In genomic region chr12:78490841-78491240, GRCh38 we compare ENCODE assay signal across 23 cellular contexts.
"Had no signal": no experiment of that assay in that cellular context is flagged by ENCODE, and none has a peak within 500 bp of the region (broad histone marks: within the 10 kb centered on the region; RNA-seq: fewer than 3 reads in every experiment).

No MANE protein-coding gene starts in this region.

- H3K27ac Mint-ChIP-seq: activated B cell treated with CpG ODN at 0.5 μM for 24 hours; activated CD4-positive, alpha-beta memory T cell treated with anti-CD3 and anti-CD28 coated beads, Interleukin-2, amount 10 ng/mL, durations not matched to agents 7 days and 5 days; activated CD8-positive, alpha-beta memory T cell treated with anti-CD3 and anti-CD28 coated beads, Interleukin-2, amount 10 ng/mL, durations not matched to agents 7 days and 5 days; activated naive CD8-positive, alpha-beta T cell treated with anti-CD3 and anti-CD28 coated beads for 36 hours; activated T-helper 17 cell treated with anti-CD3 and anti-CD28 coated beads, Interleukin-2, amount 50 U/mL, for 72 hours; natural killer cell treated with Interleukin-12 subunit alpha and Interleukin-12 subunit beta and Interleukin-15 and Interleukin-18, amount 100 ng/mL, for 72 hours; stimulated activated naive B cell treated with anti-CD40 and anti-IgM and Interleukin-4, amounts not matched to agents 10 μg/mL and 1 μg/mL and 100 μg/mL, for 72 hours; T-cell had no signal

- H3K27me3 Mint-ChIP-seq: activated B cell treated with CpG ODN at 0.5 μM for 24 hours; activated CD4-positive, alpha-beta memory T cell treated with anti-CD3 and anti-CD28 coated beads, Interleukin-2, amount 10 ng/mL, durations not matched to agents 7 days and 5 days; activated CD8-positive, alpha-beta memory T cell treated with anti-CD3 and anti-CD28 coated beads, Interleukin-2, amount 10 ng/mL, durations not matched to agents 7 days and 5 days; activated naive CD8-positive, alpha-beta T cell treated with anti-CD3 and anti-CD28 coated beads for 36 hours; activated T-helper 17 cell treated with anti-CD3 and anti-CD28 coated beads, Interleukin-2, amount 50 U/mL, for 72 hours; central memory CD8-positive, alpha-beta T cell; natural killer cell treated with Interleukin-12 subunit alpha and Interleukin-12 subunit beta and Interleukin-15 and Interleukin-18, amount 100 ng/mL, for 72 hours; stimulated activated naive B cell treated with anti-CD40 and anti-IgM and Interleukin-4, amounts not matched to agents 10 μg/mL and 1 μg/mL and 100 μg/mL, for 72 hours; T-cell had no signal

- H3K9me3 ChIP-seq: lower lobe of right lung, sigmoid colon, spleen, thoracic aorta, upper lobe of right lung had no signal

- H3K4me1 ChIP-seq: esophagus muscularis mucosa, lower lobe of right lung, spleen had no signal

- H3K27ac ChIP-seq: esophagus muscularis mucosa, lower lobe of right lung, sigmoid colon, spleen, thoracic aorta, upper lobe of right lung had no signal

- H3K4me3 Mint-ChIP-seq: activated B cell treated with CpG ODN at 0.5 μM for 24 hours; activated CD4-positive, alpha-beta memory T cell treated with anti-CD3 and anti-CD28 coated beads, Interleukin-2, amount 10 ng/mL, durations not matched to agents 7 days and 5 days; activated CD8-positive, alpha-beta memory T cell treated with anti-CD3 and anti-CD28 coated beads, Interleukin-2, amount 10 ng/mL, durations not matched to agents 7 days and 5 days; activated naive CD8-positive, alpha-beta T cell treated with anti-CD3 and anti-CD28 coated beads for 36 hours; activated T-helper 17 cell treated with anti-CD3 and anti-CD28 coated beads, Interleukin-2, amount 50 U/mL, for 72 hours; central memory CD8-positive, alpha-beta T cell; natural killer cell treated with Interleukin-12 subunit alpha and Interleukin-12 subunit beta and Interleukin-15 and Interleukin-18, amount 100 ng/mL, for 72 hours; stimulated activated naive B cell treated with anti-CD40 and anti-IgM and Interleukin-4, amounts not matched to agents 10 μg/mL and 1 μg/mL and 100 μg/mL, for 72 hours; T-cell had no signal

- H3K4me1 Mint-ChIP-seq: activated B cell treated with CpG ODN at 0.5 μM for 24 hours; activated CD4-positive, alpha-beta memory T cell treated with anti-CD3 and anti-CD28 coated beads, Interleukin-2, amount 10 ng/mL, durations not matched to agents 7 days and 5 days; activated CD8-positive, alpha-beta memory T cell treated with anti-CD3 and anti-CD28 coated beads, Interleukin-2, amount 10 ng/mL, durations not matched to agents 7 days and 5 days; activated naive CD8-positive, alpha-beta T cell treated with anti-CD3 and anti-CD28 coated beads for 36 hours; activated T-helper 17 cell treated with anti-CD3 and anti-CD28 coated beads, Interleukin-2, amount 50 U/mL, for 72 hours; central memory CD8-positive, alpha-beta T cell; stimulated activated naive B cell treated with anti-CD40 and anti-IgM and Interleukin-4, amounts not matched to agents 10 μg/mL and 1 μg/mL and 100 μg/mL, for 72 hours; T-cell had no signal

- H3K27me3 ChIP-seq: esophagus muscularis mucosa, sigmoid colon, spleen, upper lobe of right lung had no signal

- ATAC-seq: activated CD8-positive, alpha-beta memory T cell treated with anti-CD3 and anti-CD28 coated beads, Interleukin-2, amount 10 ng/mL, durations not matched to agents 7 days and 5 days; activated T-helper 17 cell treated with anti-CD3 and anti-CD28 coated beads, Interleukin-2, amount 50 U/mL, for 72 hours; lower lobe of right lung; natural killer cell treated with Interleukin-12 subunit alpha and Interleukin-12 subunit beta and Interleukin-15 and Interleukin-18, amount 100 ng/mL, for 72 hours; stimulated activated naive B cell treated with anti-CD40 and anti-IgM and Interleukin-4, amounts not matched to agents 10 μg/mL and 1 μg/mL and 100 μg/mL, for 72 hours; T-cell; upper lobe of right lung had no signal

- H3K4me3 ChIP-seq: esophagus muscularis mucosa, lower lobe of right lung, sigmoid colon, spleen, thoracic aorta, upper lobe of right lung had no signal

- H3K36me3 ChIP-seq: esophagus muscularis mucosa, lower lobe of right lung, sigmoid colon, spleen, thoracic aorta, upper lobe of right lung had no signal

- H3K36me3 Mint-ChIP-seq: activated CD8-positive, alpha-beta memory T cell treated with anti-CD3 and anti-CD28 coated beads, Interleukin-2, amount 10 ng/mL, durations not matched to agents 7 days and 5 days; activated naive CD8-positive, alpha-beta T cell treated with anti-CD3 and anti-CD28 coated beads for 36 hours; natural killer cell treated with Interleukin-12 subunit alpha and Interleukin-12 subunit beta and Interleukin-15 and Interleukin-18, amount 100 ng/mL, for 72 hours; stimulated activated naive B cell treated with anti-CD40 and anti-IgM and Interleukin-4, amounts not matched to agents 10 μg/mL and 1 μg/mL and 100 μg/mL, for 72 hours; T-cell had no signal

- DNase-seq: activated B cell treated with CpG ODN at 0.5 μM for 24 hours; activated CD4-positive, alpha-beta memory T cell treated with anti-CD3 and anti-CD28 coated beads, Interleukin-2, amount 10 ng/mL, durations not matched to agents 7 days and 5 days; activated CD4-positive, alpha-beta T cell treated with anti-CD3 and anti-CD28 coated beads for 48 hours; activated CD8-positive, alpha-beta memory T cell treated with anti-CD3 and anti-CD28 coated beads, Interleukin-2, amount 10 ng/mL, durations not matched to agents 7 days and 5 days; activated naive CD4-positive, alpha-beta T cell; activated naive CD8-positive, alpha-beta T cell treated with anti-CD3 and anti-CD28 coated beads for 36 hours; amygdala; cortex of kidney; effector CD4-positive, alpha-beta T cell; foreskin melanocyte; hypothalamus; lower lobe of right lung; sigmoid colon; spleen; stimulated activated naive B cell treated with anti-CD40 and anti-IgM and Interleukin-4, amounts not matched to agents 10 μg/mL and 1 μg/mL and 100 μg/mL, for 72 hours; T-cell; T-helper 9 cell; upper lobe of right lung had no signal
